ENCODE assay signal across 16 cellular contexts in genomic region chr12:132353811-132354210, GRCh38. TPM values are rescaled to one million over a fixed set of nuclear protein-coding genes. Genes with fewer than 3 reads are reported as not detected.
DNase-seq lines count a peak whose midpoint lies in the region; ATAC-seq and TF ChIP-seq lines count a peak whose summit lies in the region.
"Had no signal": no experiment of that assay in that cellular context is flagged by ENCODE, and none has a peak within 500 bp of the region (broad histone marks: within the 10 kb centered on the region; RNA-seq: fewer than 3 reads in every experiment).

No MANE protein-coding gene starts in this region.

- ATAC-seq in left ventricle myocardium superior (no peak), lower lobe of right lung (no peak), HG03457 (IDR thresholded peaks at IDR 0.05; ENCODE audit: unreplicated experiment) (no peak)
- no peak for ATAC-seq in activated naive CD4-positive, alpha-beta T cell treated with anti-CD3 and anti-CD28 coated beads, Interleukin-2, amount 50 U/mL, for 72 hours
- ATAC-seq: CD8-positive, alpha-beta T cell; GM12878; HepG2 had no signal

- no peak for TF ChIP-seq POLR2A in spleen (IDR thresholded peaks at IDR 0.05)

- intact Hi-C loops in left ventricle myocardium superior (cut with micrococcal nuclease), result no loop called here
- intact Hi-C loops in left ventricle myocardium inferior (cut with micrococcal nuclease), result no loop called here
- intact Hi-C loops in lower lobe of right lung (cut with DNase I), result no loop called here
- intact Hi-C loops in spleen (cut with DNase I; ENCODE audit: low total_unique reads), result no loop called here

- H3K36me3 ChIP-seq in left ventricle myocardium inferior (no peaks in the 10 kb centered on the region), lower lobe of right lung (no peaks in the 10 kb centered on the region), spleen (no peaks in the 10 kb centered on the region)

- H3K27ac ChIP-seq in left ventricle myocardium inferior (replicated peaks) (no peak overlapping the region), lower lobe of right lung (no peak overlapping the region), spleen (no peak overlapping the region)

- DNase-seq in left ventricle myocardium superior, result peak; percentile 19
- DNase-seq in left ventricle myocardium inferior, result no peak
- DNase-seq in NCI-H82 treated with DMSO at 0.1 percent for 48 hours (lab: John Stamatoyannopoulos, UW; ENCODE audit: unreplicated experiment), result peak; percentile 72
- peak; percentile 40 for DNase-seq in lower lobe of right lung
- peak; percentile 39 for DNase-seq in spleen
- DNase-seq in activated naive CD4-positive, alpha-beta T cell treated with anti-CD3 and anti-CD28 coated beads, Interleukin-2, amount 50 U/mL, for 72 hours (ENCODE audit: low spot score in 2 of 2), result no peak
- DNase-seq in DMS53 treated with DMSO at 0.1 percent for 48 hours (lab: John Stamatoyannopoulos, UW; ENCODE audit: unreplicated experiment), result no peak
- DNase-seq: CD8-positive, alpha-beta T cell; COR-L47; DMS53 had no signal

- H3K4me3 ChIP-seq in left ventricle myocardium inferior (no peak overlapping the region), lower lobe of right lung (no peak overlapping the region), spleen (no peak overlapping the region)
- H3K4me3 ChIP-seq: GM12878, GM23338 had no signal

- no peaks in the 10 kb centered on the region for H3K9me3 Mint-ChIP-seq in activated naive CD4-positive, alpha-beta T cell treated with anti-CD3 and anti-CD28 coated beads, Interleukin-2, amount 50 U/mL, for 72 hours
- H3K9me3 Mint-ChIP-seq: CD8-positive, alpha-beta T cell had no signal

- no peaks in the 10 kb centered on the region for H3K36me3 Mint-ChIP-seq in activated naive CD4-positive, alpha-beta T cell treated with anti-CD3 and anti-CD28 coated beads, Interleukin-2, amount 50 U/mL, for 72 hours
- H3K36me3 Mint-ChIP-seq: CD14-positive monocyte; CD8-positive, alpha-beta T cell had no signal

- H3K9me3 ChIP-seq in left ventricle myocardium inferior (replicated peaks), result peaks cover 6% of the 10 kb centered on the region
- H3K9me3 ChIP-seq in lower lobe of right lung, result no peaks in the 10 kb centered on the region
- no peaks in the 10 kb centered on the region for H3K9me3 ChIP-seq in spleen

- H3K4me1 ChIP-seq in left ventricle myocardium inferior, result no peaks in the 10 kb centered on the region
- no peaks in the 10 kb centered on the region for H3K4me1 ChIP-seq in lower lobe of right lung
- H3K4me1 ChIP-seq in spleen, result peaks cover 0 to 5% (median 0%) of the 10 kb centered on the region in 6 donors

- peaks cover 87% of the 10 kb centered on the region for H3K27me3 ChIP-seq in left ventricle myocardium inferior (ENCODE audit: low read depth)
- peaks cover 36% of the 10 kb centered on the region for H3K27me3 ChIP-seq in lower lobe of right lung (ENCODE audit: low read depth)
- peaks cover 0 to 57% (median 24%) of the 10 kb centered on the region in 7 donors for H3K27me3 ChIP-seq in spleen (replicated peaks in 1 of 7)

- TF ChIP-seq CTCF in left ventricle myocardium inferior (IDR thresholded peaks at IDR 0.05; ENCODE audit: borderline replicate concordance) (no peak), lower lobe of right lung (IDR thresholded peaks at IDR 0.05) (no peak), spleen (IDR thresholded peaks at IDR 0.05 in 8 of 11, conservative IDR thresholded peaks at IDR 0.05 in 3 of 11) (no peak)

- no peak overlapping the region for H3K27ac Mint-ChIP-seq in activated naive CD4-positive, alpha-beta T cell treated with anti-CD3 and anti-CD28 coated beads, Interleukin-2, amount 50 U/mL, for 72 hours
- H3K27ac Mint-ChIP-seq: B cell; CD8-positive, alpha-beta T cell; GM23338 had no signal

- 70 to 83% (median 75%) methylated on average over 15 of the region's 15 CpGs for WGBS in spleen, 5 donors

RNA-seq across cellular contexts. Expression of gene GALNT9, which starts 24.4 kb away (rescaled TPM):
- 1.6 TPM for total RNA-seq in left ventricle myocardium superior
- total RNA-seq in left ventricle myocardium inferior, result not detected
- not detected for total RNA-seq in lower lobe of right lung
- 1 to 10 TPM in 5 of 7 donors, under 1 TPM in 2; 0.52 to 2.4 (median 1.4) TPM for total RNA-seq in spleen
- polyA plus RNA-seq in spleen, result under 1 TPM; 0.20 to 0.51 (median 0.30) TPM
- under 1 TPM in 1 of 2 donors, not detected in 1; 0.41 TPM for total RNA-seq in activated naive CD4-positive, alpha-beta T cell treated with anti-CD3 and anti-CD28 coated beads, Interleukin-2, amount 50 U/mL, for 72 hours
- total RNA-seq: CD8-positive, alpha-beta T cell; GM12878 had no signal
- polyA plus RNA-seq: CD14-positive monocyte, HepG2 had no signal

Comparison
In these comparisons a context has a peak if more than half of its experiments do, and no peak if none do; other contexts are left out.
1. DNase-seq: peak in left ventricle myocardium superior (single experiment), NCI-H82 treated with DMSO at 0.1 percent for 48 hours (single experiment), lower lobe of right lung (single experiment) and spleen (single experiment); none in left ventricle myocardium inferior (single experiment), activated naive CD4-positive, alpha-beta T cell treated with anti-CD3 and anti-CD28 coated beads, Interleukin-2, amount 50 U/mL, for 72 hours (0 of 2) and DMS53 treated with DMSO at 0.1 percent for 48 hours (single experiment).